ENCODE assay signal across 8 cellular contexts in the genomic region with DNA sequence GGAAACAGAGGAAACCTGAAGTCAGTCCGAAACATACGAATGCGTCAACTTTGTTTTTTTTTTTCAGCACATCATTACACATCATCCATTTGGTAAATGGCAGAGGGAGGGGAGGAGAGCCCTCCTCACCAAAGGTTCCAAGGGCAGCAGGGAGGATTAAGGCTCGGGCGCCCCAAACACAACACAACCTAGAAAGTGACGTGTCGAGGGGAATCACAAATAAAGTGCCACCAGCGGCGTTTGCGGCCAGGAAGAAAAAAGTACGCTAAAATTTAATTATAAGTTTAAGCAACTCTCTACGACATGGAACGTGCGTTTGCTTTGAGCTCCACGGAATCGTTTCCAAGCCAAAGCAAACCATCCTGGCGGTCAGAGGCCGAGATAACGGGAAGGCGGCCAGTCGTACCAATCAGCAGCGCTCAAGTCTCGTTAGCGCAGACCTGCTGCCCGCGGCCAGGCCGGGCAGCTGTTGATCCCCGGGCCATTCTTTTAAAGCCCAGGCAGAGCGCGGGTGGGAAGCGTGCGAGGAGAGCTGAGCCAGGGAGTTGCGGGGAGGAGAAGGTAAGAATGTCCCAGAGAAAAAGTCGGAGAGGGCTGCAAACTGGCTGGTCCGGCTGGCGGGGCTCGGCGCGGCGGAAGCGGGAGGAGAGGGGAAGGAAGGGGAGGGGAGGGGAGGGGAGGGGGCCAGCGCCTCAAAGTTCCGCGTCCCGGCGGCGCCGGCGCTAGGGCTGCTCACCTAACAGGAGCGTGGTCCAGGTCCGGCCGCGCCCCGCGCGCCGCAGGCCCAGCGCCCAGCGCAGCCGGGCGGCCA. TPM values are rescaled to one million over a fixed set of nuclear protein-coding genes. Genes with fewer than 3 reads are reported as not detected.
DNase-seq lines count a peak whose midpoint lies in the region; ATAC-seq and TF ChIP-seq lines count a peak whose summit lies in the region.

No MANE protein-coding gene starts in this region.

- TF ChIP-seq CTCF in fibroblast of lung (conservative IDR thresholded peaks at IDR 0.05 in 1 of 2, IDR thresholded peaks at IDR 0.05 in 1 of 2; ENCODE audit: low read depth in 1 of 2, low read length in 2 of 2) = no peak

- H3K27ac ChIP-seq in fibroblast of lung (ENCODE audit: insufficient read depth, low read length) = peak overlapping the region; percentile 63
- H3K27ac ChIP-seq in substantia nigra (ENCODE audit: low read depth, low read length, poor library complexity, severe bottlenecking) = peak overlapping the region; percentile 69

- peak; percentile 11 for ATAC-seq in HG03097 (IDR thresholded peaks at IDR 0.05; ENCODE audit: low FRiP score, unreplicated experiment)

- peak overlapping the region; percentile 69 for H2AFZ ChIP-seq in fibroblast of lung (ENCODE audit: low read length)

- H3K4me3 ChIP-seq in NT2/D1 (ENCODE audit: insufficient read length, low read depth) (peak overlapping the region; percentile 67), fibroblast of lung (replicated peaks in 1 of 4; ENCODE audit: control extremely low read depth in 1 of 4, insufficient read depth in 1 of 4, low read depth in 3 of 4, low read length in 4 of 4) (peak overlapping the region; percentile 67 to 81 (median 75))

- H3K4me1 ChIP-seq in NT2/D1 (ENCODE audit: insufficient read depth, insufficient read length) (no peaks in the 10 kb centered on the region), fibroblast of lung (ENCODE audit: control insufficient read depth, extremely low read depth, insufficient read depth, low read length) (peaks cover 2% of the 10 kb centered on the region)

- H4K20me1 ChIP-seq in fibroblast of lung (ENCODE audit: control insufficient read depth, extremely low read depth, insufficient read depth, low read length) = no peaks in the 10 kb centered on the region

- H3K9me3 ChIP-seq in NT2/D1 (ENCODE audit: insufficient read depth, low read length) (no peaks in the 10 kb centered on the region), fibroblast of lung (ENCODE audit: control insufficient read depth, insufficient read depth, low read depth, low read length) (no peaks in the 10 kb centered on the region)

- no peaks in the 10 kb centered on the region for H3K36me3 ChIP-seq in NT2/D1 (ENCODE audit: insufficient read depth, insufficient read length, low read length)
- no peaks in the 10 kb centered on the region for H3K36me3 ChIP-seq in fibroblast of lung (ENCODE audit: control insufficient read depth, insufficient read depth, low read length)

- peak overlapping the region; percentile 76 for H3K9ac ChIP-seq in NT2/D1 (ENCODE audit: insufficient read length, low read depth)
- peak overlapping the region; percentile 64 for H3K9ac ChIP-seq in fibroblast of lung (ENCODE audit: insufficient read depth, low read length)

- H3K79me2 ChIP-seq in fibroblast of lung (ENCODE audit: control insufficient read depth, insufficient read depth, low read length) = peaks cover 8% of the 10 kb centered on the region

- H3K27me3 ChIP-seq in NT2/D1 (ENCODE audit: insufficient read depth, insufficient read length) = no peaks in the 10 kb centered on the region
- H3K27me3 ChIP-seq in fibroblast of lung (ENCODE audit: control insufficient read depth, insufficient read depth, low read length) = no peaks in the 10 kb centered on the region

- peak overlapping the region; percentile 90 for H3K4me2 ChIP-seq in fibroblast of lung (ENCODE audit: extremely low read depth, insufficient read depth, low read length)

- DNase-seq in NK-92 treated with Interleukin-12 subunit alpha and Interleukin-12 subunit beta, amount 100 ng/mL, for 24 hours (lab: John Stamatoyannopoulos, UW) = peak; percentile 37
- DNase-seq in NK-92 (lab: John Stamatoyannopoulos, UW; ENCODE audit: unreplicated experiment) (no peak), NT2/D1 (ENCODE audit: low read depth, low spot score) (no peak), fibroblast of lung (ENCODE audit: low read depth in 2 of 2) (peak; percentile 58 to 70), myocyte (ENCODE audit: low read depth) (peak; percentile 88), substantia nigra (lab: John Stamatoyannopoulos, UW) (peak in 45 of 49 donors; percentile 10 to 72 (median 39))
- peak; percentile 50 to 56 for DNase-seq in activated T-cell treated with anti-CD3 and anti-CD28 coated beads, Interleukin-2, amount 50 U/mL, for 48 hours

RNA-seq across cellular contexts. Expression of a gene that starts 0.7 kb away (rescaled TPM):
- total RNA-seq in fibroblast of lung = 28.8 and 30.1 TPM in 2 replicates
- 26.2 and 31.8 TPM in 2 replicates for polyA plus RNA-seq in fibroblast of lung
- 13.8 and 16.2 TPM in 2 replicates for polyA plus RNA-seq in fibroblast of lung (2012)
- 3.9 and 4.6 TPM in 2 replicates for polyA minus RNA-seq in fibroblast of lung (ENCODE audit: low replicate concordance)
- total RNA-seq in myocyte = 35.7 and 47.7 TPM in 2 replicates
- polyA plus RNA-seq in myocyte (2012) = 15.3 TPM

Comparison
In these comparisons a context has a peak if more than half of its experiments do, and no peak if none do; other contexts are left out.
1. DNase-seq: peak in NK-92 treated with Interleukin-12 subunit alpha and Interleukin-12 subunit beta, amount 100 ng/mL, for 24 hours (single experiment), activated T-cell treated with anti-CD3 and anti-CD28 coated beads, Interleukin-2, amount 50 U/mL, for 48 hours (2 of 2), fibroblast of lung (2 of 2), myocyte (single experiment) and substantia nigra (45 of 49); none in NK-92 (single experiment) and NT2/D1 (single experiment).